26 cellular contexts compared by ENCODE assay signal in the genomic region with DNA sequence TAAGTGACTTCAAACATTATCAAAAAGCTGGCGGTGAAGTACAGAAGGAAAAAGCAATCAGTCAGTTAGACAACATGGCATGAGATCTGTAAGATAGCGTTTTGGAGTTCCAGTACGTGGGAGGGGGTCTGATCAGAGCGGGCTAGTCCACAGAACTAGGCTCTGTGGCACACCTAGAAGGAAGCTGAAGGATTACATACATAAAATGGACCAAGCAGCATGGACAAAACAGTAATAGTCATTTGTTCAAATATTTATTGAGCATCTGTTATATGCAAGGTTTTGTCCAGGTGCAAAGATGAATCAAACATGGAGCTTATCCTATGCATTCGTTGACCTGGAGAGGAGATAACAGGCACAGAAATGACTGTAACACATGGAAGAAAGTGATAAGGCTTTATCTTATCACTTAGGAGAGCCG. TPM values are rescaled to one million over a fixed set of nuclear protein-coding genes. Genes with fewer than 3 reads are reported as not detected.
"Had no signal": no experiment of that assay in that cellular context is flagged by ENCODE, and none has a peak within 500 bp of the region (broad histone marks: within the 10 kb centered on the region; RNA-seq: fewer than 3 reads in every experiment).

No MANE protein-coding gene starts in this region.

- H3K36me3 ChIP-seq: MG63, Peyer's patch, SJCRH30 had no signal

- DNase-seq: Karpas-422, KG1, MG63, NCI-H1092, NCI-H1105 treated with DMSO at 0.1 percent for 48 hours, NCI-H1417 treated with DMSO at 0.1 percent for 48 hours, NCI-H146, NCI-H1694 treated with DMSO at 0.1 percent for 48 hours, NCI-H1930, NCI-H2081, NCI-H2107, NCI-H2227 treated with DMSO at 0.1 percent for 48 hours, NCI-H524, NCI-H526 treated with DMSO at 0.1 percent for 48 hours, NCI-H748 treated with DMSO at 0.1 percent for 48 hours, OCI-M1, PC-9, Peyer's patch, SHP77 treated with DMSO at 0.1 percent for 48 hours, SJCRH30 had no signal

- H3K27me3 ChIP-seq: MG63, Peyer's patch, SJCRH30 had no signal

- H3K4me1 ChIP-seq: Peyer's patch, SJCRH30 had no signal

- FAIRE-seq: HTR-8/SVneo had no signal

- H3K27ac ChIP-seq: HL-60, PC-9, Peyer's patch, SJCRH30 had no signal

- ATAC-seq: Right ventricle myocardium inferior, SK-N-SH treated with all-trans-retinoic acid at 6 μM for 48 hours had no signal

- H3K9me3 ChIP-seq: Peyer's patch, SJCRH30 had no signal

- H2AFZ ChIP-seq: PC-9 had no signal

- H3K4me3 ChIP-seq: MG63, PC-9, Peyer's patch, SJCRH30 had no signal

- H3K4me2 ChIP-seq: PC-9 had no signal

RNA-seq across cellular contexts. Expression of gene PLA2G2E, which starts 22.9 kb away (rescaled TPM):
- total RNA-seq: NCI-H460, PC-9, Peyer's patch, Right ventricle myocardium inferior, RPMI7951, SJCRH30 had no signal

RNA-seq across cellular contexts. Expression of gene PLA2G2A, which starts 33.1 kb away (rescaled TPM):
- total RNA-seq: NCI-H460, PC-9, RPMI7951, SJCRH30 had no signal
